Comparison of ENCODE assay signal across 1 cellular context in the genomic region with DNA sequence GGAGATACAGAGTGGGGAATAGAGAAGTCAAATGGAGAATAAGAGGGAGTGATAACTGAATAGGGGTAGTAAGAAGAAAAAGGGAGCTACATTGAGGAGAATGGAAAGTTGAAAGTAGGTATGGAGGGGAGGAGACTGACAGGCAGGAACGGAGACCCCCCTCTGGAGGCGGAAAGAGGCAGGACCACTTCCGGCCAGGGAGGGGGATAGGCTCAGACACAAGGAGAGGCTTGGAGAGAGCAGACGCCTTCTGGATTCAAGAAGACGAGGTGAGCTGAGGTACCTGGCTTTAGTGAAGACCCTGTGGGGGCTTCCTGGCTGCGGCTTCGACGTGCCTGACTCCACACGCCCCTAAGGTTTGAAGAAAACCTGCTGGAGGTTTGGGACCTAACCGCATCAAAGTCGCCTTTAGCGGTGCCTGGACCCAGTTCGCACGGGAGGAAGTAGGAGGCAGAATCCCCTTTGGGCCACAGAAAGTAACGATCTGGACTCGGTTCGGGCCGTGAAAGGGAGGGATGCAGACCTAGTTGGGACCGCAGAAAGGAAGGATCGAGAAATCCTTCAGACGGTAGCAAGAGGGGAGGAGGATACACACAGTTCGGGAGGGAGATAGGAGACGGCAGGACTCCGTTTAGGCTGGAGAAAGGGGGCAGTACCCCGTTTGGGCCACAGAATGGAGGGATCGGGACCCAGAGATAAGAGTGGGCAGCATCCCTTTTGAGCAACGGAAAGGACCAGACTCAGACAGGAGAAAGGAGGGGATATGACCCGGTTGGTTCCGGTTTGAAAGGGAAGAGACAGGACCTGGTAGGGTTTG.
TF ChIP-seq lines count a peak whose summit lies in the region.

Gene TRO, plus strand, starts transcription at position 215 of the 817 bp plus-strand sequence. CDS start 1,423 bp downstream, outside the sequence.

TF ChIP-seq in WTC11, 78 proteins besides CTCF, POLR2A, EP300 and RAD21 (continued from another document):
- TF ChIP-seq AFF4 (CRISPR knock-in tag; IDR thresholded peaks at IDR 0.05; ENCODE audit: borderline replicate concordance) (no peak), IRF2 (CRISPR knock-in tag; IDR thresholded peaks at IDR 0.05; ENCODE audit: borderline replicate concordance, low read depth) (no peak), SMAD3 (CRISPR knock-in tag; IDR thresholded peaks at IDR 0.05; ENCODE audit: borderline replicate concordance) (no peak), NFE2L1 (CRISPR knock-in tag; IDR thresholded peaks at IDR 0.05) (no peak), TEAD4 (CRISPR knock-in tag; IDR thresholded peaks at IDR 0.05) (no peak), MYBL2 (CRISPR knock-in tag; IDR thresholded peaks at IDR 0.05) (no peak), NR2C2 (CRISPR knock-in tag; IDR thresholded peaks at IDR 0.05) (no peak)
- TF ChIP-seq, protein P1, sequence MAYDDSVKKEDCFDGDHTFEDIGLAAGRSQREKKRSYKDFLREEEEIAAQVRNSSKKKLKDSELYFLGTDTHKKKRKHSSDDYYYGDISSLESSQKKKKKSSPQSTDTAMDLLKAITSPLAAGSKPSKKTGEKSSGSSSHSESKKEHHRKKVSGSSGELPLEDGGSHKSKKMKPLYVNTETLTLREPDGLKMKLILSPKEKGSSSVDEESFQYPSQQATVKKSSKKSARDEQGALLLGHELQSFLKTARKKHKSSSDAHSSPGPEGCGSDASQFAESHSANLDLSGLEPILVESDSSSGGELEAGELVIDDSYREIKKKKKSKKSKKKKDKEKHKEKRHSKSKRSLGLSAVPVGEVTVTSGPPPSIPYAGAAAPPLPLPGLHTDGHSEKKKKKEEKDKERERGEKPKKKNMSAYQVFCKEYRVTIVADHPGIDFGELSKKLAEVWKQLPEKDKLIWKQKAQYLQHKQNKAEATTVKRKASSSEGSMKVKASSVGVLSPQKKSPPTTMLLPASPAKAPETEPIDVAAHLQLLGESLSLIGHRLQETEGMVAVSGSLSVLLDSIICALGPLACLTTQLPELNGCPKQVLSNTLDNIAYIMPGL (CRISPR knock-in tag; IDR thresholded peaks at IDR 0.05), result no peak
- TF ChIP-seq, protein P2, sequence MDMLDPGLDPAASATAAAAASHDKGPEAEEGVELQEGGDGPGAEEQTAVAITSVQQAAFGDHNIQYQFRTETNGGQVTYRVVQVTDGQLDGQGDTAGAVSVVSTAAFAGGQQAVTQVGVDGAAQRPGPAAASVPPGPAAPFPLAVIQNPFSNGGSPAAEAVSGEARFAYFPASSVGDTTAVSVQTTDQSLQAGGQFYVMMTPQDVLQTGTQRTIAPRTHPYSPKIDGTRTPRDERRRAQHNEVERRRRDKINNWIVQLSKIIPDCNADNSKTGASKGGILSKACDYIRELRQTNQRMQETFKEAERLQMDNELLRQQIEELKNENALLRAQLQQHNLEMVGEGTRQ (CRISPR knock-in tag; IDR thresholded peaks at IDR 0.05), result no peak
